Comparison of ENCODE assay signal across 8 cellular contexts in genomic region chr12:116539905-116540482, GRCh38. TPM values are rescaled to one million over a fixed set of nuclear protein-coding genes. Genes with fewer than 3 reads are reported as not detected.
DNase-seq lines count a peak whose midpoint lies in the region; ATAC-seq and TF ChIP-seq lines count a peak whose summit lies in the region.

No MANE protein-coding gene starts in this region.

- ATAC-seq in HG03139 (IDR thresholded peaks at IDR 0.05; ENCODE audit: unreplicated experiment), result no peak
- no peak for ATAC-seq in GM19324 (IDR thresholded peaks at IDR 0.05; ENCODE audit: low FRiP score, unreplicated experiment)

- no peaks in the 10 kb centered on the region for H3K27me3 ChIP-seq in H7 (ENCODE audit: control insufficient read depth, insufficient read depth, low read length)

- no peak for TF ChIP-seq CTCF in retinal pigment epithelial cell (conservative IDR thresholded peaks at IDR 0.05; ENCODE audit: low read depth, low read length)

- H3K4me3 ChIP-seq in H7 (ENCODE audit: insufficient read depth, low read depth, low read length) (no peak overlapping the region), retinal pigment epithelial cell (ENCODE audit: low read length) (no peak overlapping the region)

- no peaks in the 10 kb centered on the region for H3K36me3 ChIP-seq in H7 (replicated peaks; ENCODE audit: control insufficient read depth, insufficient read depth, low read length)

- DNase-seq in H7 (peak; percentile 40), RPMI7951 (ENCODE audit: low read depth) (peak; percentile 80), foreskin melanocyte (peak; percentile 53), retinal pigment epithelial cell (ENCODE audit: low read depth) (peak; percentile 86), T-helper 9 cell (no peak), iPS-NIHi11 (ENCODE audit: low spot score) (no peak)

RNA-seq across cellular contexts. Expression of gene MAP1LC3B2, which starts 19.2 kb away (rescaled TPM):
- 2.8 TPM in 1 of 2 replicates, not detected in the other for total RNA-seq in H7 (2014; rRNA removed; shearing (Covaris generic))
- total RNA-seq in RPMI7951 (2014; rRNA removed; shearing (Covaris generic)), result 0.48 TPM in 1 of 2 replicates, not detected in the other

Comparison
In these comparisons a context has a peak if more than half of its experiments do, and no peak if none do; other contexts are left out.
1. DNase-seq: peak in H7 (single experiment), RPMI7951 (single experiment), foreskin melanocyte (single experiment) and retinal pigment epithelial cell (single experiment); none in T-helper 9 cell (single experiment) and iPS-NIHi11 (single experiment).